In the genomic region with DNA sequence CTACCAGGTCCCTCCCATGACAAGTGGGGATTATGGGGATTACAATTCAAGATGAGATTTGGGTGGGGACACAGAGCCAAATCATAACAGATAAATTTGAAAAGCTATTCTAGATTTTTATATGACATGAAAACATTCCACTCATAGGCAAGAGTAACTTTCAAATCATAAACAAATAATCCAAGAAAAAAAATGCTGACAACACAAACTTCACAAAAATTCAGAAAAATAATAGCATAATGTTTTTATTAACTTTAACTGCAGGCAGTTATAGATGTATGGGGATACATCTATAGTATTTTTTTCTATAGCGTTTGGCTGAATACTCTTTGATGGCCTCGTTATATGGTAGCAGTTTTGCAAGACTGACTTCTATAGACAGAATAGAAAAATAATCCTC, we compare ENCODE assay signal across 27 cellular contexts.
"Had no signal": no experiment of that assay in that cellular context is flagged by ENCODE, and none has a peak within 500 bp of the region (broad histone marks: within the 10 kb centered on the region; RNA-seq: fewer than 3 reads in every experiment).

No MANE protein-coding gene starts in this region.

- H3K9me3 ChIP-seq: stomach, suprapubic skin, testis, thoracic aorta, thyroid gland, tibial artery, tibial nerve, transverse colon, upper lobe of left lung, upper lobe of right lung, uterus, vagina had no signal

- ATAC-seq: stimulated activated effector memory CD8-positive, alpha-beta T cell treated with anti-CD3 and anti-CD28 coated beads, Interleukin-12 subunit alpha, Interleukin-12 subunit beta, amount 100 ng/mL, for 72 hours; stimulated activated memory B cell treated with anti-CD40 and anti-IgM and Interleukin-4, amounts not matched to agents 10 μg/mL and 1 μg/mL and 100 μg/mL, for 72 hours; stimulated activated naive B cell treated with anti-CD40 and anti-IgM and Interleukin-4, amounts not matched to agents 10 μg/mL and 1 μg/mL and 100 μg/mL, for 72 hours; stimulated activated naive CD8-positive, alpha-beta T cell treated with anti-CD3 and anti-CD28 coated beads, Interleukin-15, amount 100 ng/mL, for 72 hours; stimulated activated naive CD8-positive, alpha-beta T cell treated with anti-CD3 and anti-CD28 coated beads, Interleukin-15, Interleukin-2, amounts not matched to agents 100 U/mL and 50 U/mL, for 24 hours; upper lobe of right lung had no signal

- H3K4me1 ChIP-seq: stomach, suprapubic skin, testis, thyroid gland, tibial artery, tibial nerve, transverse colon, upper lobe of left lung, upper lobe of right lung, uterus, vagina had no signal

- DNase-seq: stimulated activated CD4-positive, alpha-beta T cell treated with anti-CD3 and anti-CD28 coated beads, Interleukin-2, amount 100 ng/mL, for 48 hours; stimulated activated CD4-positive, alpha-beta T cell treated with anti-CD3 and anti-CD28 coated beads, Interleukin-4, amount 100 ng/mL, for 1 hour; stimulated activated CD4-positive, alpha-beta T cell treated with anti-CD3 and anti-CD28 coated beads, Interleukin-4, amount 100 ng/mL, for 24 hours; stimulated activated CD4-positive, alpha-beta T cell treated with anti-CD3 and anti-CD28 coated beads, Interleukin-4, amount 100 ng/mL, for 4 hours; stimulated activated CD8-positive, alpha-beta memory T cell treated with anti-CD3 and anti-CD28 coated beads, Interleukin-4, amount 100 ng/mL, for 48 hours; stimulated activated naive B cell treated with anti-CD40 and anti-IgM and Interleukin-4, amounts not matched to agents 10 μg/mL and 1 μg/mL and 100 μg/mL, for 72 hours; stimulated activated naive CD4-positive, alpha-beta T cell; stimulated activated naive CD4-positive, alpha-beta T cell treated with Interleukin-2 at 50 U/mL for 16 hours; stimulated activated naive CD8-positive, alpha-beta T cell treated with anti-CD3 and anti-CD28 coated beads, Interleukin-15, amount 100 ng/mL, for 72 hours; stimulated activated naive CD8-positive, alpha-beta T cell treated with anti-CD3 and anti-CD28 coated beads, Interleukin-15, Interleukin-2, amounts not matched to agents 100 U/mL and 50 U/mL, for 24 hours; stomach; substantia nigra; testis; thyroid gland; tibial artery; transverse colon; trophoblast cell; upper lobe of left lung; upper lobe of right lung; uterus had no signal

- FAIRE-seq: urothelium cell line had no signal

- H3K27ac ChIP-seq: stomach, suprapubic skin, testis, thoracic aorta, thyroid gland, tibial artery, tibial nerve, transverse colon, upper lobe of left lung, upper lobe of right lung, uterus, vagina had no signal

- H3K27me3 ChIP-seq: stomach, suprapubic skin, testis, thyroid gland, tibial artery, tibial nerve, transverse colon, upper lobe of left lung, upper lobe of right lung, uterus, vagina had no signal

- H3K36me3 ChIP-seq: suprapubic skin, thyroid gland, transverse colon, upper lobe of left lung, upper lobe of right lung, uterus, vagina had no signal

- H3K4me3 ChIP-seq: stomach, suprapubic skin, testis, thoracic aorta, thyroid gland, tibial artery, tibial nerve, transverse colon, upper lobe of left lung, upper lobe of right lung, uterus, vagina had no signal
